In genomic region chr7:121097577-121097976, GRCh38 we compare ENCODE assay signal across 9 cellular contexts.
"Had no signal": no experiment of that assay in that cellular context is flagged by ENCODE, and none has a peak within 500 bp of the region (broad histone marks: within the 10 kb centered on the region; RNA-seq: fewer than 3 reads in every experiment).

No MANE protein-coding gene starts in this region.

- FAIRE-seq: pancreas, small intestine had no signal

- H3K9me3 ChIP-seq: heart left ventricle, pancreas had no signal

- H3K27me3 ChIP-seq: heart left ventricle, pancreas had no signal

- DNase-seq: activated CD4-positive, alpha-beta T cell treated with anti-CD3 and anti-CD28 coated beads, Interleukin-2, amount 10 ng/mL, durations not matched to agents 7 days and 5 days; activated CD8-positive, alpha-beta memory T cell treated with anti-CD3 and anti-CD28 coated beads for 24 hours; activated naive CD4-positive, alpha-beta T cell treated with anti-CD3 and anti-CD28 coated beads for 36 hours; foreskin melanocyte; heart left ventricle; left colon; mesenchymal stem cell; pancreas; small intestine had no signal

- H3K27ac ChIP-seq: pancreas had no signal

- H3K4me3 ChIP-seq: heart left ventricle, pancreas had no signal

- ATAC-seq: left colon, pancreas had no signal
